27 cellular contexts compared by ENCODE assay signal in genomic region chr3:33869977-33870376, GRCh38.
DNase-seq lines count a peak whose midpoint lies in the region; ATAC-seq and TF ChIP-seq lines count a peak whose summit lies in the region.
"Had no signal": no experiment of that assay in that cellular context is flagged by ENCODE, and none has a peak within 500 bp of the region (broad histone marks: within the 10 kb centered on the region; RNA-seq: fewer than 3 reads in every experiment).

No MANE protein-coding gene starts in this region.

- H3K27me3 Mint-ChIP-seq in activated naive CD4-positive, alpha-beta T cell treated with anti-CD3 and anti-CD28 coated beads, Interleukin-2, amount 50 U/mL, for 24 hours = no peaks in the 10 kb centered on the region
- no peaks in the 10 kb centered on the region for H3K27me3 Mint-ChIP-seq in activated naive CD4-positive, alpha-beta T cell treated with anti-CD3 and anti-CD28 coated beads for 36 hours (ENCODE audit: low read depth)
- no peaks in the 10 kb centered on the region for H3K27me3 Mint-ChIP-seq in CD4-positive, CD25-positive, alpha-beta regulatory T cell
- H3K27me3 Mint-ChIP-seq in WTC11 (ENCODE audit: low read depth) = no peaks in the 10 kb centered on the region; the same call in 1 of the 2 replicates
- H3K27me3 Mint-ChIP-seq: B cell had no signal

- H3K27ac ChIP-seq in CD4-positive, CD25-positive, alpha-beta regulatory T cell (ENCODE audit: insufficient read depth, low read length, poor library complexity, severe bottlenecking) = no peak overlapping the region
- H3K27ac ChIP-seq: 22Rv1, C4-2B, GM23248, KMS-11, PC-9 had no signal

- CTCF ChIA-PET in activated naive CD4-positive, alpha-beta T cell treated with anti-CD3 and anti-CD28 coated beads for 36 hours (lab: Charles Lee) = interaction anchor here (1.5 kb wide), 1 partner anchor 13 kb away, joined by 8 read pairs; no protein-coding TSS in a partner anchor
- CTCF ChIA-PET in WTC11 (lab: Charles Lee) = no interaction called here

- POLR2A ChIA-PET in WTC11 (lab: Charles Lee) = no interaction called here

- no peak for TF ChIP-seq CTCF in WTC11 (IDR thresholded peaks at IDR 0.05)

- H3K36me3 Mint-ChIP-seq in activated naive CD4-positive, alpha-beta T cell treated with anti-CD3 and anti-CD28 coated beads, Interleukin-2, amount 50 U/mL, for 24 hours = peaks cover 3% of the 10 kb centered on the region
- H3K36me3 Mint-ChIP-seq in activated naive CD4-positive, alpha-beta T cell treated with anti-CD3 and anti-CD28 coated beads for 36 hours (ENCODE audit: low read depth) = peaks cover 8% of the 10 kb centered on the region
- H3K36me3 Mint-ChIP-seq in CD4-positive, CD25-positive, alpha-beta regulatory T cell = peaks cover 23% of the 10 kb centered on the region
- peaks cover 5% of the 10 kb centered on the region for H3K36me3 Mint-ChIP-seq in WTC11

- no peaks in the 10 kb centered on the region for H3K9me3 Mint-ChIP-seq in activated naive CD4-positive, alpha-beta T cell treated with anti-CD3 and anti-CD28 coated beads, Interleukin-2, amount 50 U/mL, for 24 hours
- no peaks in the 10 kb centered on the region for H3K9me3 Mint-ChIP-seq in activated naive CD4-positive, alpha-beta T cell treated with anti-CD3 and anti-CD28 coated beads for 36 hours
- H3K9me3 Mint-ChIP-seq in CD4-positive, CD25-positive, alpha-beta regulatory T cell = no peaks in the 10 kb centered on the region
- 0 out of 2 replicates have a peak, but pooled peaks cover 9% of the 10 kb centered on the region for H3K9me3 Mint-ChIP-seq in WTC11
- H3K9me3 Mint-ChIP-seq: HFFc6 had no signal

- H3K4me1 ChIP-seq in CD4-positive, CD25-positive, alpha-beta regulatory T cell (ENCODE audit: control insufficient read depth, insufficient read depth, low read length, poor library complexity, severe bottlenecking) = no peaks in the 10 kb centered on the region
- H3K4me1 ChIP-seq: HAP-1 had no signal

- peaks cover 31% of the 10 kb centered on the region for H3K36me3 ChIP-seq in CD4-positive, CD25-positive, alpha-beta regulatory T cell (ENCODE audit: control insufficient read depth, insufficient read depth, low read length)

- no peak for ATAC-seq in CD4-positive, CD25-positive, alpha-beta regulatory T cell (ENCODE audit: low read depth in 2 of 2)
- ATAC-seq in WTC11 = peak; percentile 56
- peak; percentile 94 for ATAC-seq in left ventricle myocardium superior
- no peak for ATAC-seq in HG03108 (IDR thresholded peaks at IDR 0.05; ENCODE audit: unreplicated experiment)

- no peak for DNase-seq in activated naive CD4-positive, alpha-beta T cell treated with anti-CD3 and anti-CD28 coated beads for 36 hours
- no peak for DNase-seq in CD4-positive, CD25-positive, alpha-beta regulatory T cell
- DNase-seq in WTC11 (ENCODE audit: low spot score) (no peak), left ventricle myocardium superior (peak; percentile 37), globus pallidus (ENCODE audit: low spot score) (no peak), occipital lobe (lab: John Stamatoyannopoulos, UW) (no peak)
- DNase-seq: Calu3, DMS153, DND-41, GM23248, HFFc6, IMR-90, MM.1S, NCI-H1417, NCI-H1694, NCI-H2029 treated with DMSO at 0.1 percent for 48 hours, NCI-H2227 treated with DMSO at 0.1 percent for 48 hours, NCI-H526 treated with DMSO at 0.1 percent for 48 hours, PC-9, SHP77 had no signal

- intact Hi-C loops in activated naive CD4-positive, alpha-beta T cell treated with anti-CD3 and anti-CD28 coated beads for 36 hours (cut with micrococcal nuclease) = no loop called here
- intact Hi-C loops in left ventricle myocardium superior (cut with micrococcal nuclease) = no loop called here

- no peaks in the 10 kb centered on the region for H3K27me3 ChIP-seq in CD4-positive, CD25-positive, alpha-beta regulatory T cell (ENCODE audit: control insufficient read depth, insufficient read depth, low read length)

- peaks cover 8% of the 10 kb centered on the region for H3K4me1 Mint-ChIP-seq in activated naive CD4-positive, alpha-beta T cell treated with anti-CD3 and anti-CD28 coated beads, Interleukin-2, amount 50 U/mL, for 24 hours
- peaks cover 8% of the 10 kb centered on the region for H3K4me1 Mint-ChIP-seq in activated naive CD4-positive, alpha-beta T cell treated with anti-CD3 and anti-CD28 coated beads for 36 hours (ENCODE audit: low read depth)
- H3K4me1 Mint-ChIP-seq in CD4-positive, CD25-positive, alpha-beta regulatory T cell = peaks cover 0 to 4% (median 3%) of the 10 kb centered on the region in 4 donors
- no peaks in the 10 kb centered on the region for H3K4me1 Mint-ChIP-seq in WTC11
- H3K4me1 Mint-ChIP-seq: B cell had no signal

- H3K27ac Mint-ChIP-seq in activated naive CD4-positive, alpha-beta T cell treated with anti-CD3 and anti-CD28 coated beads, Interleukin-2, amount 50 U/mL, for 24 hours = peak overlapping the region; percentile 62
- no peak overlapping the region for H3K27ac Mint-ChIP-seq in activated naive CD4-positive, alpha-beta T cell treated with anti-CD3 and anti-CD28 coated beads for 36 hours
- peak overlapping the region in 2 of 3 donors; percentile 31 to 78 for H3K27ac Mint-ChIP-seq in CD4-positive, CD25-positive, alpha-beta regulatory T cell
- peak overlapping the region; percentile 57; the same call in 1 of the 2 replicates for H3K27ac Mint-ChIP-seq in WTC11
- H3K27ac Mint-ChIP-seq: B cell, HFFc6 had no signal

- no peak overlapping the region for H3K4me3 ChIP-seq in CD4-positive, CD25-positive, alpha-beta regulatory T cell (ENCODE audit: low read depth, low read length)
- H3K4me3 ChIP-seq: GM23248, HAP-1, PC-9 had no signal

- H3K9me3 ChIP-seq in CD4-positive, CD25-positive, alpha-beta regulatory T cell (ENCODE audit: control insufficient read depth in 2 of 2, low read length in 2 of 2) = no peaks in the 10 kb centered on the region
- H3K9me3 ChIP-seq: HAP-1 had no signal

- no peak overlapping the region for H3K4me3 Mint-ChIP-seq in activated naive CD4-positive, alpha-beta T cell treated with anti-CD3 and anti-CD28 coated beads, Interleukin-2, amount 50 U/mL, for 24 hours
- no peak overlapping the region for H3K4me3 Mint-ChIP-seq in activated naive CD4-positive, alpha-beta T cell treated with anti-CD3 and anti-CD28 coated beads for 36 hours
- H3K4me3 Mint-ChIP-seq in CD4-positive, CD25-positive, alpha-beta regulatory T cell = no peak overlapping the region
- H3K4me3 Mint-ChIP-seq in WTC11 = no peak overlapping the region
- H3K4me3 Mint-ChIP-seq: B cell, HFFc6 had no signal

TF ChIP-seq in WTC11, 78 proteins besides CTCF, POLR2A, EP300 and RAD21:
- TF ChIP-seq GABPB1 (CRISPR knock-in tag; IDR thresholded peaks at IDR 0.05) (no peak), ZBTB21 (CRISPR knock-in tag; IDR thresholded peaks at IDR 0.05; ENCODE audit: borderline replicate concordance) (no peak), ZNF232 (CRISPR knock-in tag; IDR thresholded peaks at IDR 0.05) (no peak), ZNF423 (CRISPR knock-in tag; IDR thresholded peaks at IDR 0.05) (no peak), ZNF671 (CRISPR knock-in tag; IDR thresholded peaks at IDR 0.05) (no peak), ZNF138 (CRISPR knock-in tag; conservative IDR thresholded peaks at IDR 0.05) (no peak)

Comparison
In these comparisons a context has a peak if more than half of its experiments do, and no peak if none do; other contexts are left out.
1. ATAC-seq: peak in WTC11 (single experiment) and left ventricle myocardium superior (single experiment); none in CD4-positive, CD25-positive, alpha-beta regulatory T cell (0 of 2) and HG03108 (single experiment).